9 cellular contexts compared by ENCODE assay signal in genomic region chr1:40384413-40384762, GRCh38. TPM values are rescaled to one million over a fixed set of nuclear protein-coding genes. Genes with fewer than 3 reads are reported as not detected.
A peak's percentile ranks its signal among the peaks of the same experiment; 100 is the strongest.
DNase-seq lines count a peak whose midpoint lies in the region; ATAC-seq, FAIRE-seq and TF ChIP-seq lines count a peak whose summit lies in the region.
"Had no signal": no experiment of that assay in that cellular context is flagged by ENCODE, and none has a peak within 500 bp of the region (broad histone marks: within the 10 kb centered on the region; RNA-seq: fewer than 3 reads in every experiment).

No MANE protein-coding gene starts in this region.

- no peak for TF ChIP-seq EP300 in GM12878 (IDR thresholded peaks at IDR 0.05; ENCODE audit: borderline replicate concordance in 1 of 2, control insufficient read depth in 1 of 2, low read depth in 2 of 2, low read length in 2 of 2)

- CTCF ChIA-PET in CD8-positive, alpha-beta memory T cell (lab: Charles Lee), result interaction anchor here (0.6 to 6.3 kb wide), 10 partner anchors 9 to 240 kb away, joined by 3 to 46 read pairs (median 4); partner anchors contain the start of gene SMAP2
- CTCF ChIA-PET in GM12878 (lab: Yijun Ruan, JAX), result interaction anchor here (0.7 to 18.7 kb wide), 9 partner anchors 10 to 240 kb away, joined by 3 to 271 read pairs (median 9); partner anchors contain the start of gene SMAP2

- H3K4me3 ChIP-seq in CD8-positive, alpha-beta memory T cell (ENCODE audit: low read length), result peak overlapping the region; percentile 40
- H3K4me3 ChIP-seq in GM12878, result peak overlapping the region; percentile 46

- peak overlapping the region; percentile 93 for H3K4me2 ChIP-seq in GM12878 (ENCODE audit: control insufficient read depth, insufficient read depth)

- in situ Hi-C loops in GM12878 (cut with MboI), result no loop called here

- H3K9me3 ChIP-seq in CD8-positive, alpha-beta memory T cell (ENCODE audit: low read length), result no peaks in the 10 kb centered on the region
- no peaks in the 10 kb centered on the region for H3K9me3 ChIP-seq in GM12878 (replicated peaks; ENCODE audit: control insufficient read depth, insufficient read depth, low read length)

- no peaks in the 10 kb centered on the region for H3K27me3 ChIP-seq in CD8-positive, alpha-beta memory T cell (ENCODE audit: insufficient read depth, low read length, poor library complexity, severe bottlenecking)
- no peaks in the 10 kb centered on the region for H3K27me3 ChIP-seq in GM12878 (replicated peaks in 1 of 2; ENCODE audit: control insufficient read depth in 2 of 2, insufficient read depth in 2 of 2, low read length in 1 of 2)

- no peaks in the 10 kb centered on the region for H3K27me3 Mint-ChIP-seq in CD8-positive, alpha-beta memory T cell
- H3K27me3 Mint-ChIP-seq in natural killer cell treated with Interleukin-12 subunit alpha and Interleukin-12 subunit beta and Interleukin-15 and Interleukin-18, amount 100 ng/mL, for 72 hours, result no peaks in the 10 kb centered on the region

- 0 out of 3 replicates have a peak, but pooled peaks have one; percentile 6 for ATAC-seq in GM12878
- ATAC-seq in natural killer cell treated with Interleukin-12 subunit alpha and Interleukin-12 subunit beta and Interleukin-15 and Interleukin-18, amount 100 ng/mL, for 72 hours, result no peak
- no peak for ATAC-seq in HG03097 (IDR thresholded peaks at IDR 0.05; ENCODE audit: low FRiP score, unreplicated experiment)
- no peak for ATAC-seq in GM21786 (IDR thresholded peaks at IDR 0.05; ENCODE audit: unreplicated experiment)

- no peak for TF ChIP-seq POLR2A in GM12878 (IDR thresholded peaks at IDR 0.05; ENCODE audit: low read depth, low read length)

- peak overlapping the region; percentile 95 for H3K27ac ChIP-seq in CD8-positive, alpha-beta memory T cell (ENCODE audit: low read depth, low read length)
- peak overlapping the region; percentile 97 for H3K27ac ChIP-seq in GM12878 (ENCODE audit: control insufficient read depth, insufficient read depth)

- peaks cover 9 to 37% (median 9%) of the 10 kb centered on the region in 3 donors for H3K36me3 Mint-ChIP-seq in CD8-positive, alpha-beta memory T cell
- H3K36me3 Mint-ChIP-seq in natural killer cell treated with Interleukin-12 subunit alpha and Interleukin-12 subunit beta and Interleukin-15 and Interleukin-18, amount 100 ng/mL, for 72 hours, result peaks cover 19% of the 10 kb centered on the region

- POLR2A ChIA-PET in CD8-positive, alpha-beta memory T cell (lab: Charles Lee), result interaction anchor here (8.8 kb wide), 1 partner anchor 10 kb away, joined by 86 read pairs; the partner anchor contains the start of gene SMAP2
- POLR2A ChIA-PET in GM12878 (lab: Charles Lee), result interaction anchor here (0.6 to 15.7 kb wide), 6 partner anchors 8 to 70 kb away, joined by 3 to 243 read pairs (median 18); partner anchors contain the start of gene SMAP2

- H3K4me1 Mint-ChIP-seq in CD8-positive, alpha-beta memory T cell, result peaks cover 87 to 96% (median 94%) of the 10 kb centered on the region in 3 donors
- peaks cover 68 to 70% of the 10 kb centered on the region in 2 donors for H3K4me1 Mint-ChIP-seq in natural killer cell treated with Interleukin-12 subunit alpha and Interleukin-12 subunit beta and Interleukin-15 and Interleukin-18, amount 100 ng/mL, for 72 hours (ENCODE audit: low read depth in 2 of 2)

- 0% methylated on average over 2 of the region's 2 CpGs for WGBS in GM12878 (ENCODE audit: insufficient coverage, insufficient replicate concordance, low lambda C conversion rate, missing lambda C conversion rate)

- SMC1A ChIA-PET in GM12878 (lab: Charles Lee; ENCODE audit: uncharacterized antibody, unreplicated experiment), result interaction anchor here (1.0 to 18.1 kb wide), 12 partner anchors 9 to 240 kb away, joined by 4 to 426 read pairs (median 18); partner anchors contain the start of genes SMAP2 and ZFP69B

- DNase-seq in CD8-positive, alpha-beta memory T cell, result no peak
- DNase-seq in NCI-H128 (lab: John Stamatoyannopoulos, UW; ENCODE audit: unreplicated experiment) (peak; percentile 21), GM12878 (ENCODE audit: low read depth, low spot score) (no peak), LoVo (ENCODE audit: low spot score) (no peak)
- no peak for DNase-seq in natural killer cell treated with Interleukin-12 subunit alpha and Interleukin-12 subunit beta and Interleukin-15 and Interleukin-18, amount 100 ng/mL, for 72 hours (ENCODE audit: low spot score)
- no peak for DNase-seq in activated CD4-positive, CD25-positive, alpha-beta regulatory T cell (lab: John Stamatoyannopoulos, UW)
- DNase-seq: activated CD4-positive, alpha-beta T cell treated with anti-CD3 and anti-CD28 coated beads for 1 hour had no signal

- peak overlapping the region; percentile 88 for H3K9ac ChIP-seq in GM12878 (ENCODE audit: control insufficient read depth, insufficient read depth, low read length)

- FAIRE-seq in GM12878 (lab: Jason Lieb, UNC), result no peak

- H3K4me3 Mint-ChIP-seq in CD8-positive, alpha-beta memory T cell, result peak overlapping the region; percentile 72 to 90 (median 84)
- peak overlapping the region; percentile 88 for H3K4me3 Mint-ChIP-seq in natural killer cell treated with Interleukin-12 subunit alpha and Interleukin-12 subunit beta and Interleukin-15 and Interleukin-18, amount 100 ng/mL, for 72 hours

- H3K9me3 Mint-ChIP-seq in CD8-positive, alpha-beta memory T cell, result no peaks in the 10 kb centered on the region
- H3K9me3 Mint-ChIP-seq in natural killer cell treated with Interleukin-12 subunit alpha and Interleukin-12 subunit beta and Interleukin-15 and Interleukin-18, amount 100 ng/mL, for 72 hours, result no peaks in the 10 kb centered on the region

- H4K20me1 ChIP-seq in GM12878 (ENCODE audit: control insufficient read depth, insufficient read depth), result no peaks in the 10 kb centered on the region

- H2AFZ ChIP-seq in GM12878 (ENCODE audit: control insufficient read depth, low read depth, low read length), result no peak overlapping the region

- RAD21 ChIA-PET in GM12878 (lab: Charles Lee; ENCODE audit: unreplicated experiment), result interaction anchor here (0.9 to 12.1 kb wide), 12 partner anchors 10 to 308 kb away, joined by 3 to 189 read pairs (median 6); partner anchors contain the start of genes COL9A2, NFYC, RLF and SMAP2

- H3K36me3 ChIP-seq in CD8-positive, alpha-beta memory T cell (ENCODE audit: insufficient read depth, low read length), result peaks cover 4% of the 10 kb centered on the region
- H3K36me3 ChIP-seq in GM12878 (ENCODE audit: control insufficient read depth in 2 of 2, insufficient read depth in 2 of 2, low read length in 1 of 2), result peaks cover 0 to 11% of the 10 kb centered on the region in 2 experiments

- intact Hi-C loops in GM12878 (cut with micrococcal nuclease; ENCODE audit: unreplicated experiment), result no loop called here

- BruUV-seq in GM12878 (replicated peaks; lab: Mats Ljungman, UMichigan), result no TSS peak

- H3K79me2 ChIP-seq in GM12878 (ENCODE audit: control insufficient read depth, insufficient read depth, low read length), result peaks cover 94% of the 10 kb centered on the region

- TF ChIP-seq CTCF in GM12878 (IDR thresholded peaks at IDR 0.05 in 2 of 3, conservative IDR thresholded peaks at IDR 0.05 in 1 of 3; ENCODE audit: control insufficient read depth in 2 of 3, extremely low read depth in 1 of 3, insufficient read depth in 1 of 3, low read depth in 3 of 3, low read length in 3 of 3), result no peak

- H3K4me1 ChIP-seq in CD8-positive, alpha-beta memory T cell (ENCODE audit: insufficient read depth, low read length), result peaks cover 89% of the 10 kb centered on the region
- peaks cover 66% of the 10 kb centered on the region for H3K4me1 ChIP-seq in GM12878 (ENCODE audit: control insufficient read depth, insufficient read depth, low read length)

- TF ChIP-seq RAD21 in GM12878 (IDR thresholded peaks at IDR 0.05; ENCODE audit: insufficient read depth, low read depth, low read length), result no peak

- peak overlapping the region; percentile 90 to 100 (median 98) for H3K27ac Mint-ChIP-seq in CD8-positive, alpha-beta memory T cell
- peak overlapping the region; percentile 99 for H3K27ac Mint-ChIP-seq in natural killer cell treated with Interleukin-12 subunit alpha and Interleukin-12 subunit beta and Interleukin-15 and Interleukin-18, amount 100 ng/mL, for 72 hours

TF ChIP-seq in GM12878, 131 proteins besides CTCF, POLR2A, EP300 and RAD21 (continues in another document):
- peak; percentile 6 to 30; a peak in 1 of 4 replicates for TF ChIP-seq IKZF2 (IDR thresholded peaks at IDR 0.05)
- 0 out of 4 replicates have a peak, but pooled peaks of 1 of the 2 experiments have one; percentile 6 for TF ChIP-seq BHLHE40 (IDR thresholded peaks at IDR 0.05; ENCODE audit: borderline replicate concordance in 1 of 2, low read depth in 2 of 2, low read length in 1 of 2)

RNA-seq across cellular contexts. Expression of gene SMAP2, which starts 10.9 kb away (rescaled TPM):
- 100 to 1,000 TPM; 144 to 146 TPM for total RNA-seq in CD8-positive, alpha-beta memory T cell
- 340 TPM for polyA plus RNA-seq in CD8-positive, alpha-beta memory T cell
- 113 and 116 TPM in 2 replicates for total RNA-seq in GM12878 (2013; cell fraction: nucleolus; rRNA removed)
- total RNA-seq in GM12878 (2014; rRNA removed) (103 and 107 TPM in 2 replicates), GM12878 (2014; rRNA removed; fragmentation: Illumina TruSeq; extraction: Trizol) (92.9 and 97.1 TPM in 2 replicates), GM12878 (2021) (115 and 121 TPM in 2 replicates)
- polyA plus RNA-seq in GM12878 (2011; ENCODE audit: low read depth), result 97.2 TPM
- polyA plus RNA-seq in GM12878 (2011; rRNA removed) (103 and 120 TPM in 2 replicates), GM12878 (2014; fragmentation: Illumina TruSeq; extraction: Trizol) (177 and 223 TPM in 2 replicates), GM12878 (2014; fragmentation: Nextera tagmentation; extraction: Ambion mirVana) (10 to 100 TPM; 33.4 to 42.4 TPM), GM12878 (2014; rRNA removed) (98.3 and 107 TPM in 2 replicates), GM12878 (2016; fragmentation: Nextera tagmentation; extraction: Ambion mirVana) (100 to 1,000 TPM in 1 of 2 experiments, 10 to 100 TPM in 1; 92.1 to 108 TPM)
- 116 and 137 TPM in 2 replicates for polyA plus RNA-seq in GM12878 (2011; cell fraction: cytosol; rRNA removed)
- 79.9 and 86.8 TPM in 2 replicates for polyA plus RNA-seq in GM12878 (2011; cell fraction: nucleus; rRNA removed)
- 109 and 156 TPM in 2 replicates for polyA plus RNA-seq in GM12878 (2012)
- 136 and 166 TPM in 2 replicates for polyA minus RNA-seq in GM12878 (2011; rRNA and poly(A)+ RNA removed)
- 42.6 and 47.7 TPM in 2 replicates for polyA minus RNA-seq in GM12878 (2011; cell fraction: cytosol; rRNA and poly(A)+ RNA removed)
- polyA minus RNA-seq in GM12878 (2011; cell fraction: nucleus; rRNA and poly(A)+ RNA removed), result 26.1 and 37.2 TPM in 2 replicates
- total RNA-seq in natural killer cell treated with Interleukin-12 subunit alpha and Interleukin-12 subunit beta and Interleukin-15 and Interleukin-18, amount 100 ng/mL, for 72 hours, result 100 to 1,000 TPM; 132 to 158 TPM
